In the genomic region with DNA sequence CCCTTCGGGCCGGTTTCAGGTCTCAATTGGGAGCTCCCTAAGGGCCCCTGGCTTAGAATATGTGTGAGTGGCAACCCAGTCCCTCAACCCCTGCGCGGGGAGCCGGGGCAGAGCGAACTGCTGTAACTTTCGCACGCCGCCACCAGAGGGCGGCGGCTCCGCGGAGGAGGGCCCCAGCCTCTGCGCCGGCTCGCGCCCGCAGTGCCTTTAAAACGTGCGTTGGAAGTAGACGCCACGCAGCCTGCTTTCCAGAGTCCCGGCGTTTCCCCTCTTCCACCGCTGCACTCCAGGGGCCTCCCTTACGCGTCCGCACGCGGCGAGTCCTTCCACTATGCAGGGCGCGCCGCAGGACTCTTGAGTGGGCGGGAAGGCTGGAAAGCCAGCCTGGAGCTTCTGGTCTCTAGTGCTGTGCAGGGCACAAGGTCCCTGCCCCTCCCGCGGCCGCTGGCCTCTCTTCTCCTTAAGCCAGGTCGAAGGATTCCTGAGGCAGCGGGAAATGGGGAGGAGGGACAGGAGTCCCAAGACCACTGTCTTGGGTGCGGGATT, we compare ENCODE assay signal across 8 cellular contexts. TPM values are rescaled to one million over a fixed set of nuclear protein-coding genes. Genes with fewer than 3 reads are reported as not detected.
DNase-seq lines count a peak whose midpoint lies in the region; ATAC-seq and TF ChIP-seq lines count a peak whose summit lies in the region.

No MANE protein-coding gene starts in this region.

- peak overlapping the region; percentile 96 for H3K4me2 ChIP-seq in PC-9
- H3K4me2 ChIP-seq in fibroblast of lung (ENCODE audit: extremely low read depth, insufficient read depth, low read length): peak overlapping the region; percentile 82

- intact Hi-C loops in PC-9 (cut with micrococcal nuclease; ENCODE audit: unreplicated experiment): loop anchor here (1.0 to 10.0 kb wide), 2 partner anchors 191 to 292 kb away; a partner anchor contains a TSS
- intact Hi-C loops in naive thymus-derived CD4-positive, alpha-beta T cell (cut with micrococcal nuclease): loop anchor here (1.0 to 2.0 kb wide), 5 partner anchors 23 to 367 kb away; a partner anchor contains a TSS

- H3K4me3 Mint-ChIP-seq in activated T-cell treated with anti-CD3 and anti-CD28 coated beads, Interleukin-2, amount 50 U/mL, for 72 hours: peak overlapping the region; percentile 58 to 71
- peak overlapping the region in 8 of 10 donors; percentile 28 to 81 (median 52) for H3K4me3 Mint-ChIP-seq in naive thymus-derived CD4-positive, alpha-beta T cell
- peak overlapping the region; percentile 82 to 85 for H3K4me3 Mint-ChIP-seq in stimulated activated naive B cell treated with anti-CD40 and anti-IgM and Interleukin-4, amounts not matched to agents 10 μg/mL and 1 μg/mL and 100 μg/mL, for 72 hours

- no peaks in the 10 kb centered on the region for H3K9me3 Mint-ChIP-seq in activated T-cell treated with anti-CD3 and anti-CD28 coated beads, Interleukin-2, amount 50 U/mL, for 72 hours
- no peaks in the 10 kb centered on the region for H3K9me3 Mint-ChIP-seq in naive thymus-derived CD4-positive, alpha-beta T cell
- no peaks in the 10 kb centered on the region for H3K9me3 Mint-ChIP-seq in stimulated activated naive B cell treated with anti-CD40 and anti-IgM and Interleukin-4, amounts not matched to agents 10 μg/mL and 1 μg/mL and 100 μg/mL, for 72 hours

- peak overlapping the region; percentile 74 for H2AFZ ChIP-seq in PC-9
- peak overlapping the region; percentile 63 for H2AFZ ChIP-seq in fibroblast of lung (ENCODE audit: low read length)

- BruUV-seq in PC-9 (replicated peaks; lab: Mats Ljungman, UMichigan): no TSS peak

- H3K79me2 ChIP-seq in PC-9 (ENCODE audit: low read depth) (no peaks in the 10 kb centered on the region), fibroblast of lung (ENCODE audit: control insufficient read depth, insufficient read depth, low read length) (no peaks in the 10 kb centered on the region)

- H3K9me2 ChIP-seq in PC-9 (ENCODE audit: insufficient read depth): no peaks in the 10 kb centered on the region

- H3K36me3 Mint-ChIP-seq in activated T-cell treated with anti-CD3 and anti-CD28 coated beads, Interleukin-2, amount 50 U/mL, for 72 hours (ENCODE audit: insufficient read depth in 2 of 2): peaks cover 0 to 2% of the 10 kb centered on the region in 2 donors
- no peaks in the 10 kb centered on the region for H3K36me3 Mint-ChIP-seq in naive thymus-derived CD4-positive, alpha-beta T cell
- H3K36me3 Mint-ChIP-seq in stimulated activated naive B cell treated with anti-CD40 and anti-IgM and Interleukin-4, amounts not matched to agents 10 μg/mL and 1 μg/mL and 100 μg/mL, for 72 hours: no peaks in the 10 kb centered on the region

- H3K4me1 Mint-ChIP-seq in activated T-cell treated with anti-CD3 and anti-CD28 coated beads, Interleukin-2, amount 50 U/mL, for 72 hours (ENCODE audit: low read depth): peaks cover 8% of the 10 kb centered on the region
- H3K4me1 Mint-ChIP-seq in naive thymus-derived CD4-positive, alpha-beta T cell: peaks cover 0 to 4% (median 3%) of the 10 kb centered on the region in 7 donors
- H3K4me1 Mint-ChIP-seq in stimulated activated naive B cell treated with anti-CD40 and anti-IgM and Interleukin-4, amounts not matched to agents 10 μg/mL and 1 μg/mL and 100 μg/mL, for 72 hours: peaks cover 30 to 49% of the 10 kb centered on the region in 2 donors

- peaks cover 30% of the 10 kb centered on the region for H3K27me3 Mint-ChIP-seq in activated T-cell treated with anti-CD3 and anti-CD28 coated beads, Interleukin-2, amount 50 U/mL, for 72 hours (ENCODE audit: low read depth)
- peaks cover 8 to 48% (median 9%) of the 10 kb centered on the region in 5 donors for H3K27me3 Mint-ChIP-seq in naive thymus-derived CD4-positive, alpha-beta T cell
- peaks cover 7 to 10% of the 10 kb centered on the region in 2 donors for H3K27me3 Mint-ChIP-seq in stimulated activated naive B cell treated with anti-CD40 and anti-IgM and Interleukin-4, amounts not matched to agents 10 μg/mL and 1 μg/mL and 100 μg/mL, for 72 hours

- CTCF ChIA-PET in PC-9 (lab: Charles Lee): interaction anchor here (1.1 to 2.0 kb wide), 2 partner anchors 20 to 291 kb away, joined by 3 to 11 read pairs; no protein-coding TSS in a partner anchor
- CTCF ChIA-PET in naive thymus-derived CD4-positive, alpha-beta T cell (lab: Charles Lee): interaction anchor here (0.6 to 1.6 kb wide), 9 partner anchors 19 to 1298 kb away, joined by 3 to 11 read pairs (median 3); no protein-coding TSS in a partner anchor

- H4K20me1 ChIP-seq in PC-9 (ENCODE audit: insufficient read depth) (no peaks in the 10 kb centered on the region), fibroblast of lung (ENCODE audit: control insufficient read depth, extremely low read depth, insufficient read depth, low read length) (no peaks in the 10 kb centered on the region)

- no peak overlapping the region for H3K9ac ChIP-seq in fibroblast of lung (ENCODE audit: insufficient read depth, low read length)

- H3K4me1 ChIP-seq in PC-9 (replicated peaks; ENCODE audit: insufficient read depth) (no peaks in the 10 kb centered on the region), fibroblast of lung (ENCODE audit: control insufficient read depth, extremely low read depth, insufficient read depth, low read length) (no peaks in the 10 kb centered on the region)
- peaks cover 0 to 5% of the 10 kb centered on the region in 2 donors for H3K4me1 ChIP-seq in naive thymus-derived CD4-positive, alpha-beta T cell (ENCODE audit: control insufficient read depth in 2 of 2, insufficient read depth in 2 of 2, low read length in 2 of 2)

- H3K9me3 ChIP-seq in PC-9 (ENCODE audit: insufficient read depth, low read depth): no peaks in the 10 kb centered on the region
- no peaks in the 10 kb centered on the region for H3K9me3 ChIP-seq in fibroblast of lung (ENCODE audit: control insufficient read depth, insufficient read depth, low read depth, low read length)
- no peaks in the 10 kb centered on the region for H3K9me3 ChIP-seq in naive thymus-derived CD4-positive, alpha-beta T cell (ENCODE audit: control insufficient read depth in 2 of 3, low read length in 3 of 3)

- TF ChIP-seq CTCF in PC-9 (conservative IDR thresholded peaks at IDR 0.05): peak; percentile 86
- peak; percentile 74 to 76 for TF ChIP-seq CTCF in fibroblast of lung (conservative IDR thresholded peaks at IDR 0.05 in 1 of 2, IDR thresholded peaks at IDR 0.05 in 1 of 2; ENCODE audit: low read depth in 1 of 2, low read length in 2 of 2)

- no peaks in the 10 kb centered on the region for H3K27me3 ChIP-seq in PC-9 (ENCODE audit: insufficient read depth, low read depth)
- H3K27me3 ChIP-seq in fibroblast of lung (ENCODE audit: control insufficient read depth, insufficient read depth, low read length): no peaks in the 10 kb centered on the region
- no peaks in the 10 kb centered on the region for H3K27me3 ChIP-seq in naive thymus-derived CD4-positive, alpha-beta T cell (ENCODE audit: control insufficient read depth in 2 of 2, insufficient read depth in 2 of 2, low read length in 2 of 2)

- DNase-seq in COLO829 (ENCODE audit: low spot score) (peak; percentile 62), HuH-7 (ENCODE audit: low spot score) (peak; percentile 81), PC-9 (peak; percentile 39 to 72), fibroblast of lung (ENCODE audit: low read depth in 2 of 2) (peak; percentile 72 to 73)
- peak; percentile 75 to 77 for DNase-seq in activated T-cell treated with anti-CD3 and anti-CD28 coated beads, Interleukin-2, amount 50 U/mL, for 72 hours
- DNase-seq in naive thymus-derived CD4-positive, alpha-beta T cell: peak; percentile 49 to 77 (median 65)
- peak; percentile 91 for DNase-seq in stimulated activated naive B cell treated with anti-CD40 and anti-IgM and Interleukin-4, amounts not matched to agents 10 μg/mL and 1 μg/mL and 100 μg/mL, for 72 hours

- no peak overlapping the region for H3K27ac Mint-ChIP-seq in activated T-cell treated with anti-CD3 and anti-CD28 coated beads, Interleukin-2, amount 50 U/mL, for 72 hours
- H3K27ac Mint-ChIP-seq in naive thymus-derived CD4-positive, alpha-beta T cell: no peak overlapping the region
- H3K27ac Mint-ChIP-seq in stimulated activated naive B cell treated with anti-CD40 and anti-IgM and Interleukin-4, amounts not matched to agents 10 μg/mL and 1 μg/mL and 100 μg/mL, for 72 hours: peak overlapping the region; percentile 99

- no peaks in the 10 kb centered on the region for H3K36me3 ChIP-seq in PC-9 (ENCODE audit: low read depth)
- H3K36me3 ChIP-seq in fibroblast of lung (ENCODE audit: control insufficient read depth, insufficient read depth, low read length): no peaks in the 10 kb centered on the region
- no peaks in the 10 kb centered on the region for H3K36me3 ChIP-seq in naive thymus-derived CD4-positive, alpha-beta T cell (ENCODE audit: control insufficient read depth in 2 of 3, insufficient read depth in 3 of 3, low read length in 3 of 3)

- POLR2A ChIA-PET in PC-9 (lab: Charles Lee; ENCODE audit: unreplicated experiment): interaction anchor here (0.5 kb wide), 2 partner anchors 23 to 193 kb away, joined by 4 to 7 read pairs; no protein-coding TSS in a partner anchor
- POLR2A ChIA-PET in naive thymus-derived CD4-positive, alpha-beta T cell (lab: Charles Lee): interaction anchor here (1.7 kb wide), 1 partner anchor 22 kb away, joined by 6 read pairs; no protein-coding TSS in a partner anchor

- H3K4me3 ChIP-seq in PC-9: peak overlapping the region; percentile 58; the same call in 1 of the 2 replicates
- peak overlapping the region; percentile 29 to 56 (median 39) for H3K4me3 ChIP-seq in fibroblast of lung (replicated peaks in 1 of 4; ENCODE audit: control extremely low read depth in 1 of 4, insufficient read depth in 1 of 4, low read depth in 3 of 4, low read length in 4 of 4)
- H3K4me3 ChIP-seq in naive thymus-derived CD4-positive, alpha-beta T cell (ENCODE audit: low read length): peak overlapping the region; percentile 25

- ATAC-seq in GM21381 (IDR thresholded peaks at IDR 0.05; ENCODE audit: unreplicated experiment): peak; percentile 86
- peak; percentile 99 for ATAC-seq in activated T-cell treated with anti-CD3 and anti-CD28 coated beads, Interleukin-2, amount 50 U/mL, for 72 hours (replicated peaks in 1 of 2)
- peak; percentile 99 for ATAC-seq in naive thymus-derived CD4-positive, alpha-beta T cell
- ATAC-seq in stimulated activated naive B cell treated with anti-CD40 and anti-IgM and Interleukin-4, amounts not matched to agents 10 μg/mL and 1 μg/mL and 100 μg/mL, for 72 hours (replicated peaks): peak; percentile 86 to 87

- no peaks in the 10 kb centered on the region for H3F3A ChIP-seq in PC-9 (ENCODE audit: insufficient read depth, low read depth)

- no peak overlapping the region for H3K27ac ChIP-seq in PC-9
- H3K27ac ChIP-seq in fibroblast of lung (ENCODE audit: insufficient read depth, low read length): no peak overlapping the region
- no peak overlapping the region for H3K27ac ChIP-seq in naive thymus-derived CD4-positive, alpha-beta T cell (ENCODE audit: low read depth, low read length)

RNA-seq across cellular contexts. Expression of a gene that starts 23.7 kb away (rescaled TPM):
- total RNA-seq in PC-9 (2021) (not detected in 2 replicates), fibroblast of lung (not detected in 2 replicates)
- not detected for total RNA-seq in activated T-cell treated with anti-CD3 and anti-CD28 coated beads, Interleukin-2, amount 50 U/mL, for 72 hours
- polyA plus RNA-seq in fibroblast of lung: not detected in 2 replicates
- polyA plus RNA-seq in fibroblast of lung (2012): not detected in 2 replicates
- polyA minus RNA-seq in fibroblast of lung (ENCODE audit: low replicate concordance): not detected in 2 replicates
- not detected for total RNA-seq in naive thymus-derived CD4-positive, alpha-beta T cell
- polyA plus RNA-seq in naive thymus-derived CD4-positive, alpha-beta T cell: not detected

RNA-seq across cellular contexts. Expression of a gene that starts 38.2 kb away (rescaled TPM):
- total RNA-seq in PC-9 (2021) (0.13 and 0.40 TPM in 2 replicates), fibroblast of lung (under 0.01 and 0.17 TPM in 2 replicates)
- under 1 TPM; 0.31 to 0.95 TPM for total RNA-seq in activated T-cell treated with anti-CD3 and anti-CD28 coated beads, Interleukin-2, amount 50 U/mL, for 72 hours
- 0.01 and 0.02 TPM in 2 replicates for polyA plus RNA-seq in fibroblast of lung
- polyA plus RNA-seq in fibroblast of lung (2012): 0.03 and 0.05 TPM in 2 replicates
- 0.96 TPM in 1 of 2 replicates, not detected in the other for polyA minus RNA-seq in fibroblast of lung (ENCODE audit: low replicate concordance)
- 1 to 10 TPM in 2 of 5 experiments, under 1 TPM in 3; 0.34 to 2.4 (median 0.62) TPM for total RNA-seq in naive thymus-derived CD4-positive, alpha-beta T cell
- polyA plus RNA-seq in naive thymus-derived CD4-positive, alpha-beta T cell: not detected
